9 cellular contexts compared by ENCODE assay signal in genomic region chr11:10298342-10298741, GRCh38. TPM values are rescaled to one million over a fixed set of nuclear protein-coding genes. Genes with fewer than 3 reads are reported as not detected.
A peak's percentile ranks its signal among the peaks of the same experiment; 100 is the strongest.
DNase-seq lines count a peak whose midpoint lies in the region; ATAC-seq, FAIRE-seq and TF ChIP-seq lines count a peak whose summit lies in the region.
"Had no signal": no experiment of that assay in that cellular context is flagged by ENCODE, and none has a peak within 500 bp of the region (broad histone marks: within the 10 kb centered on the region; RNA-seq: fewer than 3 reads in every experiment).

No MANE protein-coding gene starts in this region.

- H3K27me3 Mint-ChIP-seq in astrocyte (ENCODE audit: low read depth, unreplicated experiment): no peaks in the 10 kb centered on the region

- H3K27ac ChIP-seq in astrocyte (ENCODE audit: low read depth, low read length): no peak overlapping the region

- peaks cover 1% of the 10 kb centered on the region for H3K79me2 ChIP-seq in astrocyte (ENCODE audit: insufficient read depth, low read length)

- H3K36me3 Mint-ChIP-seq in astrocyte (ENCODE audit: low read depth, unreplicated experiment): peaks cover 8% of the 10 kb centered on the region

- POLR2A ChIA-PET in AG04449 (lab: Yijun Ruan, JAX): interaction anchor here (0.6 kb wide), 1 partner anchor 572 kb away, joined by 3 read pairs; no protein-coding TSS in a partner anchor

- H3K4me1 ChIP-seq in astrocyte (ENCODE audit: insufficient read depth, low read length): peaks cover 35% of the 10 kb centered on the region

- DNase-seq in AG04449 (ENCODE audit: low read depth, low spot score): peak; percentile 81
- peak; percentile 58 for DNase-seq in NCI-H2196 treated with DMSO at 0.1 percent for 48 hours (lab: John Stamatoyannopoulos, UW; ENCODE audit: unreplicated experiment)
- DNase-seq in astrocyte (ENCODE audit: low read depth): peak; percentile 95
- peak; percentile 43 to 49 for DNase-seq in stimulated activated CD4-positive, alpha-beta T cell treated with anti-CD3 and anti-CD28 coated beads, Interleukin-2, amount 100 ng/mL, for 24 hours
- no peak for DNase-seq in NCI-H1092 treated with DMSO at 0.1 percent for 48 hours (lab: John Stamatoyannopoulos, UW)
- no peak for DNase-seq in D721Med (ENCODE audit: insufficient read length, low spot score)

- no peaks in the 10 kb centered on the region for H3K9me3 Mint-ChIP-seq in astrocyte (ENCODE audit: unreplicated experiment)

- H3K36me3 ChIP-seq in astrocyte (ENCODE audit: insufficient read depth, low read length): no peaks in the 10 kb centered on the region

- CTCF ChIA-PET in AG04449 (lab: Yijun Ruan, JAX): interaction anchor here (0.6 to 4.8 kb wide), 5 partner anchors 10 to 731 kb away, joined by 3 to 26 read pairs (median 5); no protein-coding TSS in a partner anchor

- H3K9ac ChIP-seq in astrocyte (ENCODE audit: low read length): no peak overlapping the region

- H3K4me2 ChIP-seq in astrocyte (ENCODE audit: low read length): peak overlapping the region; percentile 49

- H4K20me1 ChIP-seq in astrocyte (ENCODE audit: insufficient read depth, low read length): peaks cover 3% of the 10 kb centered on the region

- H3K27ac Mint-ChIP-seq in astrocyte (ENCODE audit: unreplicated experiment): peak overlapping the region; percentile 22

- peaks cover 14% of the 10 kb centered on the region for H3K27me3 ChIP-seq in astrocyte (ENCODE audit: insufficient read depth, low read length)

- FAIRE-seq in astrocyte (lab: Jason Lieb, UNC) (peak; percentile 34), D721Med (lab: Jason Lieb, UNC) (no peak)
- FAIRE-seq: endometrium had no signal

- peak; percentile 35 for TF ChIP-seq CTCF in AG04449 (IDR thresholded peaks at IDR 0.05; ENCODE audit: insufficient read depth, low read length, missing control alignments)
- TF ChIP-seq CTCF in astrocyte (IDR thresholded peaks at IDR 0.05; ENCODE audit: insufficient read depth, low read depth, low read length): peak; percentile 49
- TF ChIP-seq CTCF in D721Med (IDR thresholded peaks at IDR 0.05; ENCODE audit: insufficient read depth, missing control alignments): no peak

- peak; percentile 90 for ATAC-seq in GM18511 (IDR thresholded peaks at IDR 0.05; ENCODE audit: unreplicated experiment)
- ATAC-seq in HG02870 (IDR thresholded peaks at IDR 0.05; ENCODE audit: unreplicated experiment): peak; percentile 95

- H3K4me3 Mint-ChIP-seq in astrocyte (ENCODE audit: unreplicated experiment): no peak overlapping the region

- H2AFZ ChIP-seq in astrocyte (ENCODE audit: low read depth, low read length): no peak overlapping the region

- H3K4me1 Mint-ChIP-seq in astrocyte (ENCODE audit: low read depth, unreplicated experiment): peaks cover 29% of the 10 kb centered on the region

- H3K4me3 ChIP-seq in AG04449 (ENCODE audit: low read depth, low read length) (no peak overlapping the region), astrocyte (ENCODE audit: insufficient read depth, low read depth, low read length) (no peak overlapping the region)

- no peaks in the 10 kb centered on the region for H3K9me3 ChIP-seq in astrocyte (ENCODE audit: insufficient read depth, low read depth, low read length)

RNA-seq across cellular contexts. Expression of gene SBF2, which starts 4.3 kb away (rescaled TPM):
- total RNA-seq in astrocyte: 43.7 and 50.0 TPM in 2 replicates

RNA-seq across cellular contexts. Expression of gene ADM, which starts 6.5 kb away (rescaled TPM):
- 75.9 and 78.7 TPM in 2 replicates for total RNA-seq in astrocyte

Comparison
In these comparisons a context has a peak if more than half of its experiments do, and no peak if none do; other contexts are left out.
1. DNase-seq: peak in AG04449 (single experiment), NCI-H2196 treated with DMSO at 0.1 percent for 48 hours (single experiment), astrocyte (single experiment) and stimulated activated CD4-positive, alpha-beta T cell treated with anti-CD3 and anti-CD28 coated beads, Interleukin-2, amount 100 ng/mL, for 24 hours (2 of 2); none in NCI-H1092 treated with DMSO at 0.1 percent for 48 hours (single experiment) and D721Med (single experiment).